Comparison of ENCODE assay signal across 20 cellular contexts in genomic region chr6:46947497-46947896, GRCh38. TPM values are rescaled to one million over a fixed set of nuclear protein-coding genes. Genes with fewer than 3 reads are reported as not detected.
"Had no signal": no experiment of that assay in that cellular context is flagged by ENCODE, and none has a peak within 500 bp of the region (broad histone marks: within the 10 kb centered on the region; RNA-seq: fewer than 3 reads in every experiment).

No MANE protein-coding gene starts in this region.

- H3K9me3 ChIP-seq: body of pancreas, colonic mucosa, esophagus squamous epithelium, prostate gland, SJSA1, transverse colon had no signal

- H3K9me3 Mint-ChIP-seq: activated CD4-positive, alpha-beta T cell treated with anti-CD3 and anti-CD28 coated beads, Interleukin-2, amount 10 ng/mL, durations not matched to agents 24 days and 14 days; activated naive CD8-positive, alpha-beta T cell treated with anti-CD3 and anti-CD28 coated beads for 36 hours; activated T-cell treated with anti-CD3 and anti-CD28 coated beads, Interleukin-2, amount 50 U/mL, for 72 hours; stimulated activated naive B cell treated with anti-CD40 and anti-IgM and Interleukin-4, amounts not matched to agents 10 μg/mL and 1 μg/mL and 100 μg/mL, for 72 hours had no signal

- H3K36me3 ChIP-seq: colonic mucosa, esophagus squamous epithelium, prostate gland, SJSA1, transverse colon had no signal

- H3K27ac Mint-ChIP-seq: activated CD4-positive, alpha-beta T cell treated with anti-CD3 and anti-CD28 coated beads, Interleukin-2, amount 10 ng/mL, durations not matched to agents 24 days and 14 days; activated CD8-positive, alpha-beta T cell treated with anti-CD3 and anti-CD28 coated beads, Interleukin-2, amount 10 ng/mL, durations not matched to agents 7 days and 5 days; activated naive CD8-positive, alpha-beta T cell treated with anti-CD3 and anti-CD28 coated beads for 36 hours; activated T-cell treated with anti-CD3 and anti-CD28 coated beads, Interleukin-2, amount 50 U/mL, for 72 hours; nephron progenitor cell; stimulated activated naive B cell treated with anti-CD40 and anti-IgM and Interleukin-4, amounts not matched to agents 10 μg/mL and 1 μg/mL and 100 μg/mL, for 72 hours had no signal

- H3K4me3 Mint-ChIP-seq: activated CD4-positive, alpha-beta T cell treated with anti-CD3 and anti-CD28 coated beads, Interleukin-2, amount 10 ng/mL, durations not matched to agents 24 days and 14 days; activated CD8-positive, alpha-beta T cell treated with anti-CD3 and anti-CD28 coated beads, Interleukin-2, amount 10 ng/mL, durations not matched to agents 7 days and 5 days; activated naive CD8-positive, alpha-beta T cell treated with anti-CD3 and anti-CD28 coated beads for 36 hours; activated T-cell treated with anti-CD3 and anti-CD28 coated beads, Interleukin-2, amount 50 U/mL, for 72 hours; nephron progenitor cell; stimulated activated naive B cell treated with anti-CD40 and anti-IgM and Interleukin-4, amounts not matched to agents 10 μg/mL and 1 μg/mL and 100 μg/mL, for 72 hours had no signal

- H3K4me3 ChIP-seq: body of pancreas, colonic mucosa, esophagus squamous epithelium, prostate gland, SJSA1, transverse colon had no signal

- H3K27ac ChIP-seq: colonic mucosa, prostate gland, SJSA1, transverse colon had no signal

- H3K27me3 ChIP-seq: body of pancreas, colonic mucosa, esophagus squamous epithelium, SJSA1, transverse colon had no signal

- H3K4me1 Mint-ChIP-seq: activated CD4-positive, alpha-beta T cell treated with anti-CD3 and anti-CD28 coated beads, Interleukin-2, amount 10 ng/mL, durations not matched to agents 24 days and 14 days; activated naive CD8-positive, alpha-beta T cell treated with anti-CD3 and anti-CD28 coated beads for 36 hours; stimulated activated naive B cell treated with anti-CD40 and anti-IgM and Interleukin-4, amounts not matched to agents 10 μg/mL and 1 μg/mL and 100 μg/mL, for 72 hours had no signal

- ATAC-seq: activated CD8-positive, alpha-beta T cell treated with anti-CD3 and anti-CD28 coated beads, Interleukin-2, amount 10 ng/mL, durations not matched to agents 7 days and 5 days; activated T-cell treated with anti-CD3 and anti-CD28 coated beads, Interleukin-2, amount 50 U/mL, for 72 hours; body of pancreas; stimulated activated naive B cell treated with anti-CD40 and anti-IgM and Interleukin-4, amounts not matched to agents 10 μg/mL and 1 μg/mL and 100 μg/mL, for 72 hours had no signal

- DNase-seq: activated CD4-positive, alpha-beta T cell treated with anti-CD3 and anti-CD28 coated beads, Interleukin-2, amount 10 ng/mL, durations not matched to agents 24 days and 14 days; activated CD4-positive, CD25-positive, alpha-beta regulatory T cell; activated CD8-positive, alpha-beta memory T cell treated with anti-CD3 and anti-CD28 coated beads, Interleukin-2, amount 50 U/mL, for 4 hours; activated CD8-positive, alpha-beta T cell treated with anti-CD3 and anti-CD28 coated beads, Interleukin-2, amount 10 ng/mL, durations not matched to agents 7 days and 5 days; activated naive CD8-positive, alpha-beta T cell treated with anti-CD3 and anti-CD28 coated beads for 36 hours; activated T-cell treated with anti-CD3 and anti-CD28 coated beads, Interleukin-2, amount 50 U/mL, for 72 hours; amygdala; body of pancreas; central memory CD4-positive, alpha-beta T cell; colonic mucosa; esophagus squamous epithelium; foreskin fibroblast; nephron progenitor cell; stimulated activated CD4-positive, alpha-beta T cell treated with anti-CD3 and anti-CD28 coated beads, Interleukin-4, amount 100 ng/mL, for 1 hour; stimulated activated naive B cell treated with anti-CD40 and anti-IgM and Interleukin-4, amounts not matched to agents 10 μg/mL and 1 μg/mL and 100 μg/mL, for 72 hours; SW 1271; transverse colon had no signal

- H3K27me3 Mint-ChIP-seq: activated CD4-positive, alpha-beta T cell treated with anti-CD3 and anti-CD28 coated beads, Interleukin-2, amount 10 ng/mL, durations not matched to agents 24 days and 14 days; activated naive CD8-positive, alpha-beta T cell treated with anti-CD3 and anti-CD28 coated beads for 36 hours; stimulated activated naive B cell treated with anti-CD40 and anti-IgM and Interleukin-4, amounts not matched to agents 10 μg/mL and 1 μg/mL and 100 μg/mL, for 72 hours had no signal

- H3K4me1 ChIP-seq: body of pancreas, colonic mucosa had no signal

- H3K36me3 Mint-ChIP-seq: activated naive CD8-positive, alpha-beta T cell treated with anti-CD3 and anti-CD28 coated beads for 36 hours; stimulated activated naive B cell treated with anti-CD40 and anti-IgM and Interleukin-4, amounts not matched to agents 10 μg/mL and 1 μg/mL and 100 μg/mL, for 72 hours had no signal

RNA-seq across cellular contexts. Expression of gene ADGRF5, which starts 25.8 kb away (rescaled TPM):
- total RNA-seq: activated CD4-positive, alpha-beta T cell treated with anti-CD3 and anti-CD28 coated beads, Interleukin-2, amount 10 ng/mL, durations not matched to agents 24 days and 14 days; activated CD8-positive, alpha-beta T cell treated with anti-CD3 and anti-CD28 coated beads, Interleukin-2, amount 10 ng/mL, durations not matched to agents 7 days and 5 days; activated naive CD8-positive, alpha-beta T cell treated with anti-CD3 and anti-CD28 coated beads for 36 hours; activated T-cell treated with anti-CD3 and anti-CD28 coated beads, Interleukin-2, amount 50 U/mL, for 72 hours; SJSA1; T-helper 2 cell treated with Interferon-gamma antibody and Interleukin-4, amounts not matched to agents 100 ng/mL and 5 ng/mL, for 36 hours had no signal
